Comparison of ENCODE assay signal across 19 cellular contexts in the genomic region with DNA sequence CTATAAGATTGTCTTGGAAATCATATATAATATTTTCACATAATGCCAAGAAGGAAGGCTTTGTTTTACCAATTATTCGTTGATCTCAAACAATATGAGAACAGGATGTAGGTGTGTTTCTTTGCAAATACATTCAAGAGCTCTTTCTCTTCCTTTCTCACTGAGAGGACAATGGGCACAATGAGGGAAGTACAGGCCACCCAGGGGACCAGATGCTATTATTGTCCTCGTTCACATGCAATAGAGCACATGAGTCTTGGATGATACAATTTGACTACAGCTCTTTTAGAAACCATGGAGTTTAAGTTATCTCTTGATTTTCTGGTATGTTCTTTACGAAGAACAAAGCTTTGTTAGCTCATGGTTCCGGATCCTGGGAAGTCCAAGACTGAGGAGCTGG.
"Had no signal": no experiment of that assay in that cellular context is flagged by ENCODE, and none has a peak within 500 bp of the region (broad histone marks: within the 10 kb centered on the region; RNA-seq: fewer than 3 reads in every experiment).

No MANE protein-coding gene starts in this region.

- H3K4me3 Mint-ChIP-seq: activated CD4-positive, alpha-beta T cell treated with anti-CD3 and anti-CD28 coated beads, Interleukin-2, amount 10 ng/mL, durations not matched to agents 7 days and 5 days; activated naive CD4-positive, alpha-beta T cell treated with anti-CD3 and anti-CD28 coated beads for 36 hours; activated T-helper 17 cell treated with anti-CD3 and anti-CD28 coated beads, Interleukin-2, amount 50 U/mL, for 72 hours; natural killer cell treated with Interleukin-12 subunit alpha and Interleukin-12 subunit beta and Interleukin-15 and Interleukin-18, amount 100 ng/mL, for 72 hours; T-cell had no signal

- H3K27me3 Mint-ChIP-seq: activated CD4-positive, alpha-beta T cell treated with anti-CD3 and anti-CD28 coated beads, Interleukin-2, amount 10 ng/mL, durations not matched to agents 7 days and 5 days; activated T-helper 17 cell treated with anti-CD3 and anti-CD28 coated beads, Interleukin-2, amount 50 U/mL, for 72 hours; natural killer cell treated with Interleukin-12 subunit alpha and Interleukin-12 subunit beta and Interleukin-15 and Interleukin-18, amount 100 ng/mL, for 72 hours; T-cell had no signal

- DNase-seq: activated CD4-positive, alpha-beta T cell treated with anti-CD3 and anti-CD28 coated beads, Interleukin-2, amount 10 ng/mL, durations not matched to agents 7 days and 5 days; activated CD8-positive, alpha-beta memory T cell treated with anti-CD3 and anti-CD28 coated beads for 24 hours; activated naive CD4-positive, alpha-beta T cell treated with anti-CD3 and anti-CD28 coated beads for 36 hours; effector CD4-positive, alpha-beta T cell; hypothalamus; mammary epithelial cell; mucosa of descending colon; nucleus accumbens; substantia nigra; T-cell; T1000; transverse colon had no signal

- H3K4me1 Mint-ChIP-seq: activated T-helper 17 cell treated with anti-CD3 and anti-CD28 coated beads, Interleukin-2, amount 50 U/mL, for 72 hours; T-cell had no signal

- H3K36me3 Mint-ChIP-seq: natural killer cell treated with Interleukin-12 subunit alpha and Interleukin-12 subunit beta and Interleukin-15 and Interleukin-18, amount 100 ng/mL, for 72 hours; T-cell had no signal

- ATAC-seq: activated T-helper 17 cell treated with anti-CD3 and anti-CD28 coated beads, Interleukin-2, amount 50 U/mL, for 72 hours; mucosa of descending colon; natural killer cell treated with Interleukin-12 subunit alpha and Interleukin-12 subunit beta and Interleukin-15 and Interleukin-18, amount 100 ng/mL, for 72 hours; T-cell had no signal

- H3K9me3 ChIP-seq: mucosa of descending colon, right atrium auricular region, transverse colon had no signal

- FAIRE-seq: colon had no signal

- H3K4me3 ChIP-seq: cardiac muscle cell, mucosa of descending colon, right atrium auricular region, skin epidermis, transverse colon had no signal

- H3K27ac Mint-ChIP-seq: activated CD4-positive, alpha-beta T cell treated with anti-CD3 and anti-CD28 coated beads, Interleukin-2, amount 10 ng/mL, durations not matched to agents 7 days and 5 days; activated naive CD4-positive, alpha-beta T cell treated with anti-CD3 and anti-CD28 coated beads for 36 hours; activated T-helper 17 cell treated with anti-CD3 and anti-CD28 coated beads, Interleukin-2, amount 50 U/mL, for 72 hours; natural killer cell treated with Interleukin-12 subunit alpha and Interleukin-12 subunit beta and Interleukin-15 and Interleukin-18, amount 100 ng/mL, for 72 hours; T-cell had no signal

- H3K4me1 ChIP-seq: right atrium auricular region, transverse colon had no signal

- H3K27me3 ChIP-seq: cardiac muscle cell, right atrium auricular region, transverse colon had no signal

- H3K36me3 ChIP-seq: cardiac muscle cell, right atrium auricular region, transverse colon had no signal

- H3K9me3 Mint-ChIP-seq: activated naive CD4-positive, alpha-beta T cell treated with anti-CD3 and anti-CD28 coated beads for 36 hours; activated T-helper 17 cell treated with anti-CD3 and anti-CD28 coated beads, Interleukin-2, amount 50 U/mL, for 72 hours; natural killer cell treated with Interleukin-12 subunit alpha and Interleukin-12 subunit beta and Interleukin-15 and Interleukin-18, amount 100 ng/mL, for 72 hours; T-cell had no signal

- H3K27ac ChIP-seq: cardiac muscle cell, transverse colon, VCaP had no signal
